Comparison of ENCODE assay signal across 18 cellular contexts in genomic region chr12:131911851-131912525, GRCh38. TPM values are rescaled to one million over a fixed set of nuclear protein-coding genes. Genes with fewer than 3 reads are reported as not detected.
A peak's percentile ranks its signal among the peaks of the same experiment; 100 is the strongest.
DNase-seq lines count a peak whose midpoint lies in the region; ATAC-seq and TF ChIP-seq lines count a peak whose summit lies in the region.
"Had no signal": no experiment of that assay in that cellular context is flagged by ENCODE, and none has a peak within 500 bp of the region (broad histone marks: within the 10 kb centered on the region; RNA-seq: fewer than 3 reads in every experiment).

No MANE protein-coding gene starts in this region.

- H3K4me3 ChIP-seq in heart left ventricle (no peak overlapping the region), cardiac fibroblast (replicated peaks in 1 of 2; ENCODE audit: low read depth in 2 of 2, low read length in 2 of 2) (no peak overlapping the region), uterus (no peak overlapping the region)
- H3K4me3 ChIP-seq: upper lobe of left lung had no signal

- TF ChIP-seq POLR2A in heart left ventricle (IDR thresholded peaks at IDR 0.05) (no peak), uterus (IDR thresholded peaks at IDR 0.05) (no peak)

- intact Hi-C loops in heart left ventricle (cut with DNase I) (no loop called here), Right ventricle myocardium superior (cut with DNase I) (no loop called here), uterus (cut with DNase I; ENCODE audit: low total_unique reads) (no loop called here)

- TF ChIP-seq CTCF in heart left ventricle (IDR thresholded peaks at IDR 0.05) (peak in 1 of 12 donors; percentile 6), cardiac fibroblast (IDR thresholded peaks at IDR 0.05; ENCODE audit: low read depth, low read length) (peak; percentile 2), uterus (IDR thresholded peaks at IDR 0.05) (no peak)

- H3K4me1 ChIP-seq in heart left ventricle = peaks cover 3 to 22% (median 16%) of the 10 kb centered on the region in 12 donors
- no peaks in the 10 kb centered on the region for H3K4me1 ChIP-seq in uterus

- ATAC-seq in heart left ventricle (peak in 3 of 4 donors; percentile 0 to 3 (median 1)), Right ventricle myocardium superior (ENCODE audit: poor library complexity) (no peak), HG02981 (IDR thresholded peaks at IDR 0.05; ENCODE audit: unreplicated experiment) (no peak)
- ATAC-seq: stimulated activated effector memory CD8-positive, alpha-beta T cell treated with anti-CD3 and anti-CD28 coated beads, Interleukin-12 subunit alpha, Interleukin-12 subunit beta, amount 100 ng/mL, for 72 hours had no signal

- DNase-seq in heart left ventricle (peak in 1 of 5 donors; percentile 21), Right ventricle myocardium superior (no peak), cardiac fibroblast (ENCODE audit: low read depth in 2 of 2) (no peak), iPS-NIHi11 (ENCODE audit: low spot score) (peak; percentile 20), uterus (no peak), T-helper 9 cell (no peak), NCI-H1105 treated with DMSO at 0.1 percent for 48 hours (lab: John Stamatoyannopoulos, UW) (no peak)
- DNase-seq: activated CD4-positive, alpha-beta T cell treated with anti-CD3 and anti-CD28 coated beads for 4 hours; activated CD8-positive, alpha-beta memory T cell treated with anti-CD3 and anti-CD28 coated beads, Interleukin-2, amount 50 U/mL, for 4 hours; activated gamma-delta T cell treated with Interleukin-2 at 50 U/mL for 16 hours; effector memory CD4-positive, alpha-beta T cell; KBM-7; NCI-H1417; NCI-H2227 treated with DMSO at 0.1 percent for 48 hours; SIG-M5 had no signal

- peaks cover 0 to 94% (median 88%) of the 10 kb centered on the region in 9 donors for H3K36me3 ChIP-seq in heart left ventricle
- H3K36me3 ChIP-seq in uterus = no peaks in the 10 kb centered on the region

- WGBS in heart left ventricle, 4 donors = 71 to 80% (median 76%) methylated on average over 12 to 23 of the region's 23 CpGs

- H3K27ac ChIP-seq in heart left ventricle (peak overlapping the region in 11 of 12 donors; percentile 4 to 84 (median 70)), uterus (peak overlapping the region; percentile 23 to 46)

- H3K9me3 ChIP-seq in heart left ventricle (no peaks in the 10 kb centered on the region), uterus (no peaks in the 10 kb centered on the region)
- H3K9me3 ChIP-seq: upper lobe of left lung had no signal

- no peaks in the 10 kb centered on the region for H3K27me3 ChIP-seq in heart left ventricle
- H3K27me3 ChIP-seq in uterus = no peaks in the 10 kb centered on the region
- H3K27me3 ChIP-seq: upper lobe of left lung had no signal

RNA-seq across cellular contexts. Expression of gene PUS1, which starts 17.1 kb away (rescaled TPM):
- total RNA-seq in heart left ventricle (10 to 100 TPM in 2 of 9 donors, 1 to 10 TPM in 7; 6.1 to 10.7 (median 8.1) TPM), Right ventricle myocardium superior (5.8 TPM), uterus (10 to 100 TPM in 2 of 4 donors, 1 to 10 TPM in 1, under 1 TPM in 1; 0.59 to 29.2 (median 12.5) TPM)
- 10 to 100 TPM in 1 of 2 donors, 1 to 10 TPM in 1; 8.8 to 13.5 TPM for polyA plus RNA-seq in heart left ventricle

RNA-seq across cellular contexts. Expression of gene ULK1, which starts 17.6 kb away (rescaled TPM):
- total RNA-seq in heart left ventricle (10 to 100 TPM; 21.9 to 56.0 (median 42.4) TPM), Right ventricle myocardium superior (49.8 TPM), uterus (100 to 1,000 TPM in 1 of 4 donors, 10 to 100 TPM in 3; 11.8 to 135 (median 38.8) TPM)
- 10 to 100 TPM; 23.0 to 24.7 TPM for polyA plus RNA-seq in heart left ventricle

RNA-seq across cellular contexts. Expression of gene EP400, which starts 37.8 kb away (rescaled TPM):
- total RNA-seq in heart left ventricle (10 to 100 TPM; 10.3 to 27.8 (median 18.3) TPM), Right ventricle myocardium superior (12.3 TPM), uterus (10 to 100 TPM; 11.8 to 70.6 (median 28.2) TPM)
- 10 to 100 TPM in 1 of 2 donors, 1 to 10 TPM in 1; 9.8 to 10.5 TPM for polyA plus RNA-seq in heart left ventricle

Comparison
In these comparisons a context has a peak if more than half of its experiments do, and no peak if none do; other contexts are left out.
1. ATAC-seq: peak in heart left ventricle (3 of 4); none in Right ventricle myocardium superior (single experiment) and HG02981 (single experiment).